ENCODE assay signal across 17 cellular contexts in genomic region chr22:31866918-31867317, GRCh38.
DNase-seq lines count a peak whose midpoint lies in the region; TF ChIP-seq lines count a peak whose summit lies in the region.
"Had no signal": no experiment of that assay in that cellular context is flagged by ENCODE, and none has a peak within 500 bp of the region (broad histone marks: within the 10 kb centered on the region; RNA-seq: fewer than 3 reads in every experiment).

No MANE protein-coding gene starts in this region.

- 72 to 88% (median 82%) methylated on average over 4 of the region's 4 CpGs for WGBS in adrenal gland, 4 donors

- H3K4me1 Mint-ChIP-seq in glutamatergic neuron (ENCODE audit: low read depth, unreplicated experiment) (peaks cover 5% of the 10 kb centered on the region), chondrocyte (ENCODE audit: low read depth) (no peaks in the 10 kb centered on the region)

- H3K27me3 Mint-ChIP-seq in glutamatergic neuron (ENCODE audit: unreplicated experiment) (no peaks in the 10 kb centered on the region), chondrocyte (ENCODE audit: low read depth) (no peaks in the 10 kb centered on the region)

- intact Hi-C loops in adrenal gland (cut with DNase I): no loop called here

- H3K4me3 Mint-ChIP-seq in glutamatergic neuron (ENCODE audit: unreplicated experiment) (no peak overlapping the region), chondrocyte (ENCODE audit: unreplicated experiment) (no peak overlapping the region)
- H3K4me3 Mint-ChIP-seq: CD14-positive monocyte had no signal

- H3K9me3 Mint-ChIP-seq in glutamatergic neuron (ENCODE audit: unreplicated experiment): no peaks in the 10 kb centered on the region
- no peaks in the 10 kb centered on the region for H3K9me3 Mint-ChIP-seq in chondrocyte (ENCODE audit: low read depth)
- H3K9me3 Mint-ChIP-seq: CD14-positive monocyte had no signal

- peaks cover 11% of the 10 kb centered on the region for H3K36me3 ChIP-seq in HUES6 (ENCODE audit: control insufficient read depth, insufficient read depth, low read length)
- peaks cover 0 to 15% of the 10 kb centered on the region in 2 donors for H3K36me3 ChIP-seq in adrenal gland (replicated peaks in 1 of 2)

- H3K27ac ChIP-seq in HUES6 (ENCODE audit: low read depth, low read length): peak overlapping the region; percentile 13; the same call in 1 of the 2 replicates
- no peak overlapping the region for H3K27ac ChIP-seq in adrenal gland

- H3K27ac Mint-ChIP-seq in glutamatergic neuron (ENCODE audit: unreplicated experiment) (peak overlapping the region; percentile 25), chondrocyte (ENCODE audit: unreplicated experiment) (no peak overlapping the region)
- H3K27ac Mint-ChIP-seq: CD14-positive monocyte had no signal

- no peak for TF ChIP-seq POLR2A in adrenal gland (IDR thresholded peaks at IDR 0.05)

- no peaks in the 10 kb centered on the region for H3K36me3 Mint-ChIP-seq in glutamatergic neuron (ENCODE audit: unreplicated experiment)
- H3K36me3 Mint-ChIP-seq in chondrocyte (ENCODE audit: low read depth): peaks cover 9% of the 10 kb centered on the region

- no peak overlapping the region; the same call in 1 of the 2 replicates for H3K4me3 ChIP-seq in HUES6 (ENCODE audit: low read depth, low read length)
- no peak overlapping the region for H3K4me3 ChIP-seq in adrenal gland
- H3K4me3 ChIP-seq: GM12878 had no signal

- H3K9ac ChIP-seq in HUES6 (ENCODE audit: low read length): no peak overlapping the region

- H3K27me3 ChIP-seq in HUES6 (ENCODE audit: control insufficient read depth, insufficient read depth, low read length): no peaks in the 10 kb centered on the region
- H3K27me3 ChIP-seq in adrenal gland: no peaks in the 10 kb centered on the region

- DNase-seq in NCI-H510A treated with DMSO at 0.1 percent for 48 hours (lab: John Stamatoyannopoulos, UW): peak; percentile 5
- no peak for DNase-seq in NCI-H510A (lab: John Stamatoyannopoulos, UW)
- DNase-seq in NCI-H82 treated with DMSO at 0.1 percent for 48 hours (lab: John Stamatoyannopoulos, UW; ENCODE audit: unreplicated experiment): peak; percentile 18
- DNase-seq in glutamatergic neuron: no peak
- no peak for DNase-seq in midbrain (lab: John Stamatoyannopoulos, UW)
- no peak for DNase-seq in chondrocyte (ENCODE audit: low spot score)
- DNase-seq in adrenal gland: no peak
- DNase-seq: COR-L47, DMS53, GOT3, NCI-H146, NCI-H2081 treated with DMSO at 0.1 percent for 48 hours, NCI-H446 treated with DMSO at 0.1 percent for 48 hours, T-helper 2 cell had no signal

- TF ChIP-seq CTCF in glutamatergic neuron (IDR thresholded peaks at IDR 0.05; ENCODE audit: partially characterized antibody, unreplicated experiment): no peak
- no peak for TF ChIP-seq CTCF in chondrocyte (IDR thresholded peaks at IDR 0.05)
- no peak for TF ChIP-seq CTCF in adrenal gland (IDR thresholded peaks at IDR 0.05)

- peaks cover 32% of the 10 kb centered on the region for H3K4me1 ChIP-seq in HUES6 (ENCODE audit: control insufficient read depth, insufficient read depth, low read length)
- H3K4me1 ChIP-seq in adrenal gland (replicated peaks in 1 of 2): no peaks in the 10 kb centered on the region

- no peaks in the 10 kb centered on the region for H3K9me3 ChIP-seq in HUES6 (ENCODE audit: control insufficient read depth, insufficient read depth, low read depth, low read length)
- no peaks in the 10 kb centered on the region for H3K9me3 ChIP-seq in adrenal gland (replicated peaks in 1 of 3)

Comparison
In these comparisons a context has a peak if more than half of its experiments do, and no peak if none do; other contexts are left out.
1. DNase-seq: peak in NCI-H510A treated with DMSO at 0.1 percent for 48 hours (single experiment) and NCI-H82 treated with DMSO at 0.1 percent for 48 hours (single experiment); none in NCI-H510A (single experiment), glutamatergic neuron (single experiment), midbrain (single experiment), chondrocyte (single experiment) and adrenal gland (0 of 7).